14 cellular contexts compared by ENCODE assay signal in the genomic region with DNA sequence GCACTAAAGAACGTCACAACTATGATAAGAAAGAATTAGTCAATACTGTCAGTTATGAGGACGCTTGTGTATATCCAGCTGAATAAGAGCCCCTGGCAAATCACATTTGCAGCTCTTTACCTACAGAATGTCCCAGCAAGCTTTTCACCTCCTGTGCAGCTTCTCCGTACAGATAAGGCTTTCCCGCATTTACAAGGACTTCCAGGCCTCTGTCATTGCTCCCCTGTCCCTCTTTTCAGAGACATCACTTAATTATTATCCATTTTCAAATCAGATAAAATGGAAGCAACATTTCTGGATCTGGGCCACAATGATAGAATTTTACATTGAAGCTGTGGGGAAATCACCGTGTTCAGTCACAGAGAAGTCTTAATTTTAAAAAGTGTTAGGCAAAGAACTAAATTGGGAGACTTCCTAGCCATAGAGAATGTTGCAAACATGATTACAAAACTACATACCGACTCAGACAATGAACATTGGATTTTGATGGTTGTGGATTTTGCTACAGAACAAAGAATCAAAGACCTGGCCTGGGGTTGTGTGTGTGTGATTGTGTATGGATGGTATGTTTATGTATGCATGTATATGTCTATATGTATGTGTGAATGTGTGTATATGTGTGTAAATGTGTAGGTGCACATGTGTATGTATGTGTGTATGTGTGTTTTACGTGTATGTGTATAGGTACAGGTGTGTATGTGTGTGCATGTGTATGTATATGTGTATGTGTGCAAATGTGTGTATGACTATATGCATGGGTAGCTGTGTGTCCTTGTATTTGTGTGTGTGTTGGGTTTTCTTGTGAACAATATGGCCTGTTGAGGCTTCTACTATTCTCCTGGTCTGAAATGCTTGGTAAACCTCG. TPM values are rescaled to one million over a fixed set of nuclear protein-coding genes. Genes with fewer than 3 reads are reported as not detected.
DNase-seq lines count a peak whose midpoint lies in the region; ATAC-seq, FAIRE-seq and TF ChIP-seq lines count a peak whose summit lies in the region.
"Had no signal": no experiment of that assay in that cellular context is flagged by ENCODE, and none has a peak within 500 bp of the region (broad histone marks: within the 10 kb centered on the region; RNA-seq: fewer than 3 reads in every experiment).

No MANE protein-coding gene starts in this region.

- TF ChIP-seq EP300 in GM12878 (IDR thresholded peaks at IDR 0.05; ENCODE audit: borderline replicate concordance in 1 of 2, control insufficient read depth in 1 of 2, low read depth in 2 of 2, low read length in 2 of 2) (no peak), transverse colon (IDR thresholded peaks at IDR 0.05; ENCODE audit: low read depth) (no peak)

- no peak overlapping the region for H3K4me3 ChIP-seq in breast epithelium
- H3K4me3 ChIP-seq in mammary epithelial cell (replicated peaks in 1 of 3; ENCODE audit: insufficient read depth in 1 of 3, low read depth in 2 of 3, low read length in 3 of 3), result no peak overlapping the region
- no peak overlapping the region for H3K4me3 ChIP-seq in GM12878
- H3K4me3 ChIP-seq in muscle layer of colon (ENCODE audit: low read depth in 1 of 2, low read length in 2 of 2), result no peak overlapping the region
- H3K4me3 ChIP-seq in transverse colon, result no peak overlapping the region
- H3K4me3 ChIP-seq: skin epidermis had no signal

- H3K79me2 ChIP-seq in mammary epithelial cell (ENCODE audit: insufficient read depth, low read length) (no peaks in the 10 kb centered on the region), GM12878 (ENCODE audit: control insufficient read depth, insufficient read depth, low read length) (peaks cover 22% of the 10 kb centered on the region)

- no peaks in the 10 kb centered on the region for H3K27me3 ChIP-seq in breast epithelium
- H3K27me3 ChIP-seq in mammary epithelial cell (ENCODE audit: insufficient read depth, low read length), result no peaks in the 10 kb centered on the region
- H3K27me3 ChIP-seq in GM12878 (replicated peaks in 1 of 2; ENCODE audit: control insufficient read depth in 2 of 2, insufficient read depth in 2 of 2, low read length in 1 of 2), result no peaks in the 10 kb centered on the region
- H3K27me3 ChIP-seq in muscle layer of colon (ENCODE audit: control insufficient read depth in 1 of 2, insufficient read depth in 2 of 2, low read length in 2 of 2), result no peaks in the 10 kb centered on the region
- no peaks in the 10 kb centered on the region for H3K27me3 ChIP-seq in transverse colon

- no peak overlapping the region for H2AFZ ChIP-seq in mammary epithelial cell (ENCODE audit: low read depth, low read length)
- H2AFZ ChIP-seq in GM12878 (ENCODE audit: control insufficient read depth, low read depth, low read length), result no peak overlapping the region

- H3K36me3 ChIP-seq in breast epithelium, result no peaks in the 10 kb centered on the region
- H3K36me3 ChIP-seq in mammary epithelial cell (ENCODE audit: insufficient read depth, low read length), result no peaks in the 10 kb centered on the region
- H3K36me3 ChIP-seq in GM12878 (ENCODE audit: control insufficient read depth in 2 of 2, insufficient read depth in 2 of 2, low read length in 1 of 2), result peaks cover 10 to 21% of the 10 kb centered on the region in 2 experiments; a peak in 3 of 4 replicates
- H3K36me3 ChIP-seq in muscle layer of colon (ENCODE audit: insufficient read depth, low read length), result peaks cover 12% of the 10 kb centered on the region
- H3K36me3 ChIP-seq in transverse colon, result no peaks in the 10 kb centered on the region

- H3K4me3 Mint-ChIP-seq in activated CD4-positive, alpha-beta T cell treated with anti-CD3 and anti-CD28 coated beads, Interleukin-2, amount 10 ng/mL, durations not matched to agents 24 days and 14 days, result no peak overlapping the region
- H3K4me3 Mint-ChIP-seq: naive thymus-derived CD4-positive, alpha-beta T cell; T-cell had no signal

- no peak for FAIRE-seq in GM12878 (lab: Jason Lieb, UNC)
- FAIRE-seq: D721Med had no signal

- H3K9me3 Mint-ChIP-seq in activated CD4-positive, alpha-beta T cell treated with anti-CD3 and anti-CD28 coated beads, Interleukin-2, amount 10 ng/mL, durations not matched to agents 24 days and 14 days, result peaks cover 12% of the 10 kb centered on the region
- H3K9me3 Mint-ChIP-seq: T-cell had no signal

- dilution Hi-C loops in mammary epithelial cell (cut with HindIII; ENCODE audit: low sequenced_read_pairs), result no loop called here

- RAD21 ChIA-PET in GM12878 (lab: Charles Lee; ENCODE audit: unreplicated experiment), result interaction anchor here (0.9 to 3.2 kb wide), 6 partner anchors 10 to 54 kb away, joined by 4 to 14 read pairs (median 10); no protein-coding TSS in a partner anchor

- H3K27ac Mint-ChIP-seq in activated CD4-positive, alpha-beta T cell treated with anti-CD3 and anti-CD28 coated beads, Interleukin-2, amount 10 ng/mL, durations not matched to agents 24 days and 14 days, result no peak overlapping the region
- H3K27ac Mint-ChIP-seq: naive thymus-derived CD4-positive, alpha-beta T cell; T-cell had no signal

- H3K4me1 Mint-ChIP-seq in activated CD4-positive, alpha-beta T cell treated with anti-CD3 and anti-CD28 coated beads, Interleukin-2, amount 10 ng/mL, durations not matched to agents 24 days and 14 days, result peaks cover 5% of the 10 kb centered on the region
- H3K4me1 Mint-ChIP-seq: T-cell had no signal

- intact Hi-C loops in breast epithelium (cut with DNase I; ENCODE audit: low total_unique reads), result no loop called here
- intact Hi-C loops in mammary epithelial cell (cut with micrococcal nuclease), result no loop called here
- intact Hi-C loops in GM12878 (cut with micrococcal nuclease; ENCODE audit: unreplicated experiment), result no loop called here
- intact Hi-C loops in transverse colon (cut with DNase I; ENCODE audit: low total_unique reads), result no loop called here
- intact Hi-C loops in activated CD4-positive, alpha-beta T cell treated with anti-CD3 and anti-CD28 coated beads, Interleukin-2, amount 10 ng/mL, durations not matched to agents 24 days and 14 days (cut with micrococcal nuclease), result no loop called here

- H3K9me3 ChIP-seq in breast epithelium, result peaks cover 0 to 3% of the 10 kb centered on the region in 2 donors
- peaks cover 10% of the 10 kb centered on the region for H3K9me3 ChIP-seq in mammary epithelial cell (replicated peaks; ENCODE audit: insufficient read depth, low read length)
- H3K9me3 ChIP-seq in GM12878 (replicated peaks; ENCODE audit: control insufficient read depth, insufficient read depth, low read length), result peaks cover 15% of the 10 kb centered on the region
- H3K9me3 ChIP-seq in muscle layer of colon (ENCODE audit: low read length), result no peaks in the 10 kb centered on the region
- H3K9me3 ChIP-seq in transverse colon, result peaks cover 0 to 5% of the 10 kb centered on the region in 2 donors

- peaks cover 2% of the 10 kb centered on the region for H3K36me3 Mint-ChIP-seq in activated CD4-positive, alpha-beta T cell treated with anti-CD3 and anti-CD28 coated beads, Interleukin-2, amount 10 ng/mL, durations not matched to agents 24 days and 14 days (ENCODE audit: low read depth)
- H3K36me3 Mint-ChIP-seq: T-cell had no signal

- no peaks in the 10 kb centered on the region for H3K27me3 Mint-ChIP-seq in activated CD4-positive, alpha-beta T cell treated with anti-CD3 and anti-CD28 coated beads, Interleukin-2, amount 10 ng/mL, durations not matched to agents 24 days and 14 days

- H3K4me2 ChIP-seq in mammary epithelial cell (ENCODE audit: insufficient read depth, low read depth, low read length), result no peak overlapping the region
- H3K4me2 ChIP-seq in GM12878 (ENCODE audit: control insufficient read depth, insufficient read depth), result no peak overlapping the region

- no peaks in the 10 kb centered on the region for H4K20me1 ChIP-seq in mammary epithelial cell (ENCODE audit: insufficient read depth, low read length)
- H4K20me1 ChIP-seq in GM12878 (ENCODE audit: control insufficient read depth, insufficient read depth), result no peaks in the 10 kb centered on the region

- in situ Hi-C loops in mammary epithelial cell (cut with MboI; ENCODE audit: low sequenced_read_pairs in 2 of 2), result no loop called here
- in situ Hi-C loops in GM12878 (cut with MboI), result no loop called here
- in situ Hi-C loops in transverse colon (cut with MboI; ENCODE audit: low pct_ligation_motif_present in 1 of 4, low pct_unique_long_range_greater_than_20kb in 1 of 4, low sequenced_read_pairs in 3 of 4), result no loop called here

- CTCF ChIA-PET in mammary epithelial cell (lab: Charles Lee; ENCODE audit: low non-redundant PET), result interaction anchor here (0.7 kb wide), 1 partner anchor 10 kb away, joined by 5 read pairs; no protein-coding TSS in a partner anchor
- CTCF ChIA-PET in GM12878 (lab: Yijun Ruan, JAX), result interaction anchor here (0.6 to 2.9 kb wide), 10 partner anchors 11 to 178 kb away, joined by 3 to 10 read pairs (median 3); no protein-coding TSS in a partner anchor

- H3K9ac ChIP-seq in mammary epithelial cell (ENCODE audit: insufficient read depth, low read length) (no peak overlapping the region), GM12878 (ENCODE audit: control insufficient read depth, insufficient read depth, low read length) (no peak overlapping the region), muscle layer of colon (ENCODE audit: low read length) (no peak overlapping the region)

- SMC1A ChIA-PET in GM12878 (lab: Charles Lee; ENCODE audit: uncharacterized antibody, unreplicated experiment), result interaction anchor here (0.8 to 4.0 kb wide), 9 partner anchors 10 to 195 kb away, joined by 3 to 33 read pairs (median 8); a partner anchor contains a TSS

- TF ChIP-seq POLR2A in breast epithelium (IDR thresholded peaks at IDR 0.05) (no peak), GM12878 (IDR thresholded peaks at IDR 0.05; ENCODE audit: low read depth, low read length) (no peak), transverse colon (IDR thresholded peaks at IDR 0.05) (no peak)

- H3K4me1 ChIP-seq in breast epithelium, result no peaks in the 10 kb centered on the region
- H3K4me1 ChIP-seq in mammary epithelial cell (ENCODE audit: insufficient read depth, low read length), result peaks cover 13% of the 10 kb centered on the region
- peaks cover 41% of the 10 kb centered on the region for H3K4me1 ChIP-seq in GM12878 (ENCODE audit: control insufficient read depth, insufficient read depth, low read length)
- peaks cover 57% of the 10 kb centered on the region for H3K4me1 ChIP-seq in muscle layer of colon (ENCODE audit: insufficient read depth, low read length)
- H3K4me1 ChIP-seq in transverse colon, result peaks cover 23 to 58% (median 30%) of the 10 kb centered on the region in 4 donors

- TF ChIP-seq RAD21 in GM12878 (IDR thresholded peaks at IDR 0.05; ENCODE audit: insufficient read depth, low read depth, low read length), result no peak

- no peak for ATAC-seq in GM12878
- no peak for ATAC-seq in HG03432 (IDR thresholded peaks at IDR 0.05; ENCODE audit: unreplicated experiment)
- ATAC-seq in GM19023 (IDR thresholded peaks at IDR 0.05; ENCODE audit: unreplicated experiment), result no peak
- ATAC-seq: naive thymus-derived CD4-positive, alpha-beta T cell; T-cell had no signal

- TF ChIP-seq CTCF in breast epithelium (IDR thresholded peaks at IDR 0.05), result no peak
- TF ChIP-seq CTCF in mammary epithelial cell (conservative IDR thresholded peaks at IDR 0.05 in 1 of 2, IDR thresholded peaks at IDR 0.05 in 1 of 2; ENCODE audit: extremely low read depth in 1 of 2, insufficient read depth in 1 of 2, low read depth in 1 of 2, low read length in 2 of 2), result no peak
- TF ChIP-seq CTCF in GM12878 (IDR thresholded peaks at IDR 0.05 in 2 of 3, conservative IDR thresholded peaks at IDR 0.05 in 1 of 3; ENCODE audit: control insufficient read depth in 2 of 3, extremely low read depth in 1 of 3, insufficient read depth in 1 of 3, low read depth in 3 of 3, low read length in 3 of 3), result no peak
- no peak for TF ChIP-seq CTCF in transverse colon (IDR thresholded peaks at IDR 0.05)

- no TSS peak for BruUV-seq in mammary epithelial cell (replicated peaks; lab: Mats Ljungman, UMichigan)
- no TSS peak for BruUV-seq in GM12878 (replicated peaks; lab: Mats Ljungman, UMichigan)

- 79% methylated on average over 8 of the region's 8 CpGs for WGBS in mammary epithelial cell (ENCODE audit: low coverage, missing lambda C conversion rate)
- WGBS in GM12878 (ENCODE audit: insufficient coverage, insufficient replicate concordance, low lambda C conversion rate, missing lambda C conversion rate), result 94% methylated on average over 8 of the region's 8 CpGs
- WGBS in transverse colon (ENCODE audit: low coverage in 1 of 2), 2 donors, result 78 to 86% methylated on average over 8 of the region's 8 CpGs

- DNase-seq in breast epithelium (ENCODE audit: low spot score in 2 of 2) (no peak), mammary epithelial cell (no peak), GM12878 (ENCODE audit: low read depth, low spot score) (no peak), transverse colon (no peak)
- no peak for DNase-seq in activated CD4-positive, alpha-beta T cell treated with anti-CD3 and anti-CD28 coated beads, Interleukin-2, amount 10 ng/mL, durations not matched to agents 24 days and 14 days
- DNase-seq: kidney glomerular epithelial cell; naive thymus-derived CD4-positive, alpha-beta T cell; NCI-H1048; T-cell had no signal

- POLR2A ChIA-PET in GM12878 (lab: Charles Lee), result interaction anchor here (0.9 to 2.4 kb wide), 5 partner anchors 11 to 30 kb away, joined by 3 to 12 read pairs (median 5); no protein-coding TSS in a partner anchor

- H3K27ac ChIP-seq in breast epithelium (peak overlapping the region; percentile 18 to 48), mammary epithelial cell (ENCODE audit: insufficient read depth, low read depth, low read length) (no peak overlapping the region), GM12878 (ENCODE audit: control insufficient read depth, insufficient read depth) (peak overlapping the region; percentile 78), muscle layer of colon (ENCODE audit: low read depth, low read length) (peak overlapping the region; percentile 12), transverse colon (peak overlapping the region; percentile 37 to 59 (median 52))

RNA-seq across cellular contexts. Expression of a gene that starts 41.5 kb away (rescaled TPM):
- total RNA-seq in breast epithelium, result 10 to 100 TPM; 25.8 to 79.5 (median 30.2) TPM
- 10 to 100 TPM in 1 of 2 donors, 1 to 10 TPM in 1; 7.8 to 46.3 TPM for total RNA-seq in mammary epithelial cell
- 16.9 TPM for polyA plus RNA-seq in mammary epithelial cell
- polyA minus RNA-seq in mammary epithelial cell, result 27.4 TPM
- 159 and 160 TPM in 2 replicates for total RNA-seq in GM12878 (2013; cell fraction: nucleolus; rRNA removed)
- 70.6 and 76.8 TPM in 2 replicates for total RNA-seq in GM12878 (2014; rRNA removed)
- 40.5 and 44.9 TPM in 2 replicates for total RNA-seq in GM12878 (2014; rRNA removed; fragmentation: Illumina TruSeq; extraction: Trizol)
- total RNA-seq in GM12878 (2021), result 103 and 112 TPM in 2 replicates
- 27.7 TPM for polyA plus RNA-seq in GM12878 (2011; ENCODE audit: low read depth)
- polyA plus RNA-seq in GM12878 (2011; rRNA removed), result 35.1 and 70.0 TPM in 2 replicates
- polyA plus RNA-seq in GM12878 (2011; cell fraction: cytosol; rRNA removed), result 57.3 and 68.0 TPM in 2 replicates
- polyA plus RNA-seq in GM12878 (2011; cell fraction: nucleus; rRNA removed), result 69.0 and 72.8 TPM in 2 replicates
- polyA plus RNA-seq in GM12878 (2012), result 39.3 and 54.1 TPM in 2 replicates
- 41.3 and 72.2 TPM in 2 replicates for polyA plus RNA-seq in GM12878 (2014; fragmentation: Illumina TruSeq; extraction: Trizol)
- 10 to 100 TPM; 49.1 to 73.6 TPM for polyA plus RNA-seq in GM12878 (2014; fragmentation: Nextera tagmentation; extraction: Ambion mirVana)
- polyA plus RNA-seq in GM12878 (2014; rRNA removed), result 65.1 and 74.2 TPM in 2 replicates
- 100 to 1,000 TPM; 170 to 177 TPM for polyA plus RNA-seq in GM12878 (2016; fragmentation: Nextera tagmentation; extraction: Ambion mirVana)
- 66.8 and 76.8 TPM in 2 replicates for polyA minus RNA-seq in GM12878 (2011; rRNA and poly(A)+ RNA removed)
- 23.4 and 24.0 TPM in 2 replicates for polyA minus RNA-seq in GM12878 (2011; cell fraction: cytosol; rRNA and poly(A)+ RNA removed)
- 47.8 and 90.9 TPM in 2 replicates for polyA minus RNA-seq in GM12878 (2011; cell fraction: nucleus; rRNA and poly(A)+ RNA removed)
- total RNA-seq in transverse colon, result 100 to 1,000 TPM; 150 to 329 (median 294) TPM
- total RNA-seq in activated CD4-positive, alpha-beta T cell treated with anti-CD3 and anti-CD28 coated beads, Interleukin-2, amount 10 ng/mL, durations not matched to agents 24 days and 14 days, result 2.3 and 3.6 TPM in 2 replicates
- polyA plus RNA-seq: naive thymus-derived CD4-positive, alpha-beta T cell had no signal
